10 cellular contexts compared by ENCODE assay signal in the genomic region with DNA sequence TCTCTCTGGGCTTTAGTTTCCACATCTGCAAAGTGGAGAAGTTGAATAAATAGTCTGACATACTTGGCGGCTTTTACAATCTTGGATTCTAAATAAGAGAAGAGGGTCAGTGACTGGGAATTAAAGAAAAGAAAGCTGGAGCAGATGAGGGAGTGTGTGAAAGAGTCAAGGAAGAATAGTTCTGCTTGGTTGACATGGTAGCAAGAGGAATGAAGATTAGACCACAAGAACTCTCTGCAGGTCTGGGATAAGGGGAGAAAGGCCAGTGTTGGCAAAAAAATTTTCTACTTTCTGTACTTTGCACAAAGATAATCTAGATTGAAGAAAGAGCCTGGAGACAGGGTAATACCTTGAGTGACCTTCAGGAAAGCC. TPM values are rescaled to one million over a fixed set of nuclear protein-coding genes. Genes with fewer than 3 reads are reported as not detected.
DNase-seq lines count a peak whose midpoint lies in the region; ATAC-seq, FAIRE-seq and TF ChIP-seq lines count a peak whose summit lies in the region.
"Had no signal": no experiment of that assay in that cellular context is flagged by ENCODE, and none has a peak within 500 bp of the region (broad histone marks: within the 10 kb centered on the region; RNA-seq: fewer than 3 reads in every experiment).

No MANE protein-coding gene starts in this region.

- H3K4me2 ChIP-seq in GM12878 (ENCODE audit: control insufficient read depth, insufficient read depth): peak overlapping the region; percentile 84

- no peak for ATAC-seq in GM12878
- ATAC-seq in left lobe of liver: no peak

- no peak for FAIRE-seq in GM12878 (lab: Jason Lieb, UNC)

- no peaks in the 10 kb centered on the region for H3K9me3 ChIP-seq in GM12878 (replicated peaks; ENCODE audit: control insufficient read depth, insufficient read depth, low read length)
- no peaks in the 10 kb centered on the region for H3K9me3 ChIP-seq in spleen

- peak overlapping the region; percentile 70 for H3K4me3 Mint-ChIP-seq in activated CD4-positive, alpha-beta T cell treated with anti-CD3 and anti-CD28 coated beads, Interleukin-2, amount 10 ng/mL, durations not matched to agents 7 days and 5 days
- H3K4me3 Mint-ChIP-seq: brain had no signal

- CTCF ChIA-PET in activated CD4-positive, alpha-beta T cell treated with anti-CD3 and anti-CD28 coated beads, Interleukin-2, amount 10 ng/mL, durations not matched to agents 7 days and 5 days (lab: Charles Lee): interaction anchor here (1.7 to 5.0 kb wide), 2 partner anchors 12 to 18 kb away, joined by 4 to 27 read pairs; no protein-coding TSS in a partner anchor
- CTCF ChIA-PET in GM12878 (lab: Yijun Ruan, JAX): interaction anchor here (1.0 to 7.7 kb wide), 17 partner anchors 10 to 136 kb away, joined by 3 to 78 read pairs (median 4); a partner anchor contains a TSS

- no peak for TF ChIP-seq CTCF in GM12878 (IDR thresholded peaks at IDR 0.05 in 2 of 3, conservative IDR thresholded peaks at IDR 0.05 in 1 of 3; ENCODE audit: control insufficient read depth in 2 of 3, extremely low read depth in 1 of 3, insufficient read depth in 1 of 3, low read depth in 3 of 3, low read length in 3 of 3)
- no peak for TF ChIP-seq CTCF in spleen (IDR thresholded peaks at IDR 0.05 in 8 of 11, conservative IDR thresholded peaks at IDR 0.05 in 3 of 11)

- peaks cover 82% of the 10 kb centered on the region for H3K4me1 Mint-ChIP-seq in activated CD4-positive, alpha-beta T cell treated with anti-CD3 and anti-CD28 coated beads, Interleukin-2, amount 10 ng/mL, durations not matched to agents 7 days and 5 days

- H3K27me3 ChIP-seq in GM12878 (replicated peaks in 1 of 2; ENCODE audit: control insufficient read depth in 2 of 2, insufficient read depth in 2 of 2, low read length in 1 of 2) (no peaks in the 10 kb centered on the region), spleen (replicated peaks in 1 of 7) (no peaks in the 10 kb centered on the region)

- TF ChIP-seq EP300 in GM12878 (IDR thresholded peaks at IDR 0.05; ENCODE audit: borderline replicate concordance in 1 of 2, control insufficient read depth in 1 of 2, low read depth in 2 of 2, low read length in 2 of 2): no peak

- H3K4me3 ChIP-seq in GM12878: peak overlapping the region; percentile 90
- peak overlapping the region in 1 of 8 donors; percentile 38 for H3K4me3 ChIP-seq in spleen

- in situ Hi-C loops in GM12878 (cut with MboI): no loop called here

- peaks cover 77% of the 10 kb centered on the region for H3K36me3 Mint-ChIP-seq in activated CD4-positive, alpha-beta T cell treated with anti-CD3 and anti-CD28 coated beads, Interleukin-2, amount 10 ng/mL, durations not matched to agents 7 days and 5 days (ENCODE audit: low read depth)
- H3K36me3 Mint-ChIP-seq: brain had no signal

- H3K27ac Mint-ChIP-seq in activated CD4-positive, alpha-beta T cell treated with anti-CD3 and anti-CD28 coated beads, Interleukin-2, amount 10 ng/mL, durations not matched to agents 7 days and 5 days: peak overlapping the region; percentile 90

- H3K9ac ChIP-seq in GM12878 (ENCODE audit: control insufficient read depth, insufficient read depth, low read length): peak overlapping the region; percentile 42

- H3K36me3 ChIP-seq in GM12878 (ENCODE audit: control insufficient read depth in 2 of 2, insufficient read depth in 2 of 2, low read length in 1 of 2) (peaks cover 17 to 28% of the 10 kb centered on the region in 2 experiments), spleen (peaks cover 0 to 24% (median 7%) of the 10 kb centered on the region in 6 donors)

- H3K27ac ChIP-seq in GM12878 (ENCODE audit: control insufficient read depth, insufficient read depth) (peak overlapping the region; percentile 69), spleen (peak overlapping the region in 6 of 8 donors; percentile 29 to 72 (median 54))

- 4% methylated on average over 1 of the region's 1 CpG for WGBS in GM12878 (ENCODE audit: insufficient coverage, insufficient replicate concordance, low lambda C conversion rate, missing lambda C conversion rate)
- 33 to 52% (median 38%) methylated on average over 1 of the region's 1 CpG for WGBS in spleen, 5 donors

- H3K4me1 ChIP-seq in GM12878 (ENCODE audit: control insufficient read depth, insufficient read depth, low read length) (peaks cover 47% of the 10 kb centered on the region), spleen (peaks cover 38 to 99% (median 87%) of the 10 kb centered on the region in 6 donors)

- no peak overlapping the region for H2AFZ ChIP-seq in GM12878 (ENCODE audit: control insufficient read depth, low read depth, low read length)

- no peaks in the 10 kb centered on the region for H3K9me3 Mint-ChIP-seq in activated CD4-positive, alpha-beta T cell treated with anti-CD3 and anti-CD28 coated beads, Interleukin-2, amount 10 ng/mL, durations not matched to agents 7 days and 5 days

- RAD21 ChIA-PET in GM12878 (lab: Charles Lee; ENCODE audit: unreplicated experiment): interaction anchor here (0.6 to 4.8 kb wide), 13 partner anchors 9 to 67 kb away, joined by 3 to 26 read pairs (median 5); a partner anchor contains a TSS

- no peaks in the 10 kb centered on the region for H3K27me3 Mint-ChIP-seq in activated CD4-positive, alpha-beta T cell treated with anti-CD3 and anti-CD28 coated beads, Interleukin-2, amount 10 ng/mL, durations not matched to agents 7 days and 5 days

- POLR2A ChIA-PET in activated CD4-positive, alpha-beta T cell treated with anti-CD3 and anti-CD28 coated beads, Interleukin-2, amount 10 ng/mL, durations not matched to agents 7 days and 5 days (lab: Charles Lee): no interaction called here
- POLR2A ChIA-PET in GM12878 (lab: Charles Lee): interaction anchor here (0.7 to 5.1 kb wide), 11 partner anchors 8 to 132 kb away, joined by 3 to 47 read pairs (median 4); a partner anchor contains a TSS

- no peak for DNase-seq in activated CD4-positive, alpha-beta T cell treated with anti-CD3 and anti-CD28 coated beads, Interleukin-2, amount 10 ng/mL, durations not matched to agents 7 days and 5 days
- DNase-seq in activated CD4-positive, alpha-beta T cell treated with anti-CD3 and anti-CD28 coated beads, Interleukin-2, amount 50 U/mL, for 48 hours: no peak
- DNase-seq in OCI-M1 (lab: John Stamatoyannopoulos, UW) (peak; percentile 81), GM12878 (ENCODE audit: low read depth, low spot score) (no peak), spleen (no peak), DMS153 (lab: John Stamatoyannopoulos, UW) (no peak), left lobe of liver (ENCODE audit: low spot score) (no peak), GF-D8 (lab: John Stamatoyannopoulos, UW) (no peak)
- DNase-seq: NCI-H1436 treated with DMSO at 0.1 percent for 48 hours had no signal

- intact Hi-C loops in GM12878 (cut with micrococcal nuclease; ENCODE audit: unreplicated experiment) (loop anchor here (2.0 kb wide), 1 partner anchor 20 kb away; a partner anchor contains a TSS), spleen (cut with DNase I; ENCODE audit: low total_unique reads) (loop anchor here (10.0 kb wide), 1 partner anchor 126 kb away; a partner anchor contains a TSS)

- no peaks in the 10 kb centered on the region for H4K20me1 ChIP-seq in GM12878 (ENCODE audit: control insufficient read depth, insufficient read depth)

- no peak for TF ChIP-seq RAD21 in GM12878 (IDR thresholded peaks at IDR 0.05; ENCODE audit: insufficient read depth, low read depth, low read length)

- no peak for TF ChIP-seq POLR2A in GM12878 (IDR thresholded peaks at IDR 0.05; ENCODE audit: low read depth, low read length)
- no peak for TF ChIP-seq POLR2A in spleen (IDR thresholded peaks at IDR 0.05)

- SMC1A ChIA-PET in GM12878 (lab: Charles Lee; ENCODE audit: uncharacterized antibody, unreplicated experiment): interaction anchor here (0.6 to 6.0 kb wide), 19 partner anchors 9 to 128 kb away, joined by 3 to 29 read pairs (median 4); a partner anchor contains a TSS

- peaks cover 63% of the 10 kb centered on the region for H3K79me2 ChIP-seq in GM12878 (ENCODE audit: control insufficient read depth, insufficient read depth, low read length)

- no TSS peak for BruUV-seq in GM12878 (replicated peaks; lab: Mats Ljungman, UMichigan)

RNA-seq across cellular contexts. Expression of a gene that starts 5.9 kb away (rescaled TPM):
- 100 to 1,000 TPM; 621 to 702 TPM for total RNA-seq in activated CD4-positive, alpha-beta T cell treated with anti-CD3 and anti-CD28 coated beads, Interleukin-2, amount 10 ng/mL, durations not matched to agents 7 days and 5 days
- 215 and 221 TPM in 2 replicates for total RNA-seq in GM12878 (2013; cell fraction: nucleolus; rRNA removed)
- total RNA-seq in GM12878 (2014; rRNA removed): 366 and 425 TPM in 2 replicates
- 158 and 166 TPM in 2 replicates for total RNA-seq in GM12878 (2014; rRNA removed; fragmentation: Illumina TruSeq; extraction: Trizol)
- 459 and 487 TPM in 2 replicates for total RNA-seq in GM12878 (2021)
- 81.6 TPM for polyA plus RNA-seq in GM12878 (2011; ENCODE audit: low read depth)
- 130 and 234 TPM in 2 replicates for polyA plus RNA-seq in GM12878 (2011; rRNA removed)
- polyA plus RNA-seq in GM12878 (2011; cell fraction: cytosol; rRNA removed): 334 and 445 TPM in 2 replicates
- polyA plus RNA-seq in GM12878 (2011; cell fraction: nucleus; rRNA removed): 940 and 958 TPM in 2 replicates
- polyA plus RNA-seq in GM12878 (2012): 135 and 178 TPM in 2 replicates
- polyA plus RNA-seq in GM12878 (2014; fragmentation: Illumina TruSeq; extraction: Trizol): 95.4 and 174 TPM in 2 replicates
- 10 to 100 TPM; 54.5 to 99.5 TPM for polyA plus RNA-seq in GM12878 (2014; fragmentation: Nextera tagmentation; extraction: Ambion mirVana)
- 282 and 333 TPM in 2 replicates for polyA plus RNA-seq in GM12878 (2014; rRNA removed)
- polyA plus RNA-seq in GM12878 (2016; fragmentation: Nextera tagmentation; extraction: Ambion mirVana): 100 to 1,000 TPM; 269 to 332 TPM
- 281 and 434 TPM in 2 replicates for polyA minus RNA-seq in GM12878 (2011; rRNA and poly(A)+ RNA removed)
- 164 and 179 TPM in 2 replicates for polyA minus RNA-seq in GM12878 (2011; cell fraction: cytosol; rRNA and poly(A)+ RNA removed)
- polyA minus RNA-seq in GM12878 (2011; cell fraction: nucleus; rRNA and poly(A)+ RNA removed): 164 and 235 TPM in 2 replicates
- total RNA-seq in spleen: 10 to 100 TPM; 35.5 to 75.5 (median 62.2) TPM
- polyA plus RNA-seq in spleen: 10 to 100 TPM; 23.9 to 62.5 (median 46.5) TPM
- total RNA-seq in left lobe of liver: 8.6 TPM

RNA-seq across cellular contexts. Expression of a gene that starts 20.4 kb away (rescaled TPM):
- total RNA-seq in activated CD4-positive, alpha-beta T cell treated with anti-CD3 and anti-CD28 coated beads, Interleukin-2, amount 10 ng/mL, durations not matched to agents 7 days and 5 days: 10 to 100 TPM; 33.3 to 34.7 TPM
- 35.3 and 40.5 TPM in 2 replicates for total RNA-seq in GM12878 (2013; cell fraction: nucleolus; rRNA removed)
- total RNA-seq in GM12878 (2014; rRNA removed): 7.0 and 12.5 TPM in 2 replicates
- 5.4 and 6.7 TPM in 2 replicates for total RNA-seq in GM12878 (2014; rRNA removed; fragmentation: Illumina TruSeq; extraction: Trizol)
- 6.1 and 9.3 TPM in 2 replicates for total RNA-seq in GM12878 (2021)
- polyA plus RNA-seq in GM12878 (2011; ENCODE audit: low read depth): 9.2 TPM
- polyA plus RNA-seq in GM12878 (2011; rRNA removed): 14.4 and 19.1 TPM in 2 replicates
- 14.6 and 22.7 TPM in 2 replicates for polyA plus RNA-seq in GM12878 (2011; cell fraction: cytosol; rRNA removed)
- 73.6 and 82.3 TPM in 2 replicates for polyA plus RNA-seq in GM12878 (2011; cell fraction: nucleus; rRNA removed)
- 13.3 and 15.1 TPM in 2 replicates for polyA plus RNA-seq in GM12878 (2012)
- 12.3 and 12.7 TPM in 2 replicates for polyA plus RNA-seq in GM12878 (2014; fragmentation: Illumina TruSeq; extraction: Trizol)
- polyA plus RNA-seq in GM12878 (2014; fragmentation: Nextera tagmentation; extraction: Ambion mirVana): 1 to 10 TPM; 1.2 to 2.0 TPM
- polyA plus RNA-seq in GM12878 (2014; rRNA removed): 20.0 and 20.4 TPM in 2 replicates
- polyA plus RNA-seq in GM12878 (2016; fragmentation: Nextera tagmentation; extraction: Ambion mirVana): 1 to 10 TPM; 1.1 to 2.4 TPM
- polyA minus RNA-seq in GM12878 (2011; rRNA and poly(A)+ RNA removed): 13.1 and 15.2 TPM in 2 replicates
- 4.9 and 6.8 TPM in 2 replicates for polyA minus RNA-seq in GM12878 (2011; cell fraction: cytosol; rRNA and poly(A)+ RNA removed)
- 11.6 and 18.4 TPM in 2 replicates for polyA minus RNA-seq in GM12878 (2011; cell fraction: nucleus; rRNA and poly(A)+ RNA removed)
- 10 to 100 TPM; 33.7 to 73.0 (median 39.7) TPM for total RNA-seq in spleen
- 10 to 100 TPM; 17.9 to 36.3 (median 34.1) TPM for polyA plus RNA-seq in spleen
- 53.6 TPM for total RNA-seq in left lobe of liver

RNA-seq across cellular contexts. Expression of a gene that starts 20.6 kb away (rescaled TPM):
- total RNA-seq in activated CD4-positive, alpha-beta T cell treated with anti-CD3 and anti-CD28 coated beads, Interleukin-2, amount 10 ng/mL, durations not matched to agents 7 days and 5 days: 10 to 100 TPM; 38.9 to 44.1 TPM
- total RNA-seq in GM12878 (2013; cell fraction: nucleolus; rRNA removed): 112 and 115 TPM in 2 replicates
- 11.6 and 12.6 TPM in 2 replicates for total RNA-seq in GM12878 (2014; rRNA removed)
- total RNA-seq in GM12878 (2014; rRNA removed; fragmentation: Illumina TruSeq; extraction: Trizol): 9.9 and 11.8 TPM in 2 replicates
- total RNA-seq in GM12878 (2021): 29.0 and 33.6 TPM in 2 replicates
- 10.5 TPM for polyA plus RNA-seq in GM12878 (2011; ENCODE audit: low read depth)
- polyA plus RNA-seq in GM12878 (2011; rRNA removed): 29.5 and 30.9 TPM in 2 replicates
- 17.7 and 18.8 TPM in 2 replicates for polyA plus RNA-seq in GM12878 (2011; cell fraction: cytosol; rRNA removed)
- 63.5 and 111 TPM in 2 replicates for polyA plus RNA-seq in GM12878 (2011; cell fraction: nucleus; rRNA removed)
- 14.3 and 14.7 TPM in 2 replicates for polyA plus RNA-seq in GM12878 (2012)
- polyA plus RNA-seq in GM12878 (2014; fragmentation: Illumina TruSeq; extraction: Trizol): 14.2 and 21.6 TPM in 2 replicates
- 1 to 10 TPM; 1.4 to 1.8 TPM for polyA plus RNA-seq in GM12878 (2014; fragmentation: Nextera tagmentation; extraction: Ambion mirVana)
- polyA plus RNA-seq in GM12878 (2014; rRNA removed): 12.9 and 19.1 TPM in 2 replicates
- 1 to 10 TPM; 4.1 to 5.6 TPM for polyA plus RNA-seq in GM12878 (2016; fragmentation: Nextera tagmentation; extraction: Ambion mirVana)
- polyA minus RNA-seq in GM12878 (2011; rRNA and poly(A)+ RNA removed): 29.5 and 32.2 TPM in 2 replicates
- 7.1 and 7.5 TPM in 2 replicates for polyA minus RNA-seq in GM12878 (2011; cell fraction: cytosol; rRNA and poly(A)+ RNA removed)
- polyA minus RNA-seq in GM12878 (2011; cell fraction: nucleus; rRNA and poly(A)+ RNA removed): 57.9 and 58.6 TPM in 2 replicates
- total RNA-seq in spleen: 10 to 100 TPM; 23.6 to 66.1 (median 45.1) TPM
- 10 to 100 TPM in 1 of 3 donors, 1 to 10 TPM in 2; 5.6 to 12.1 (median 7.5) TPM for polyA plus RNA-seq in spleen
- total RNA-seq in left lobe of liver: 25.9 TPM

RNA-seq across cellular contexts. Expression of a gene that starts 30.9 kb away (rescaled TPM):
- total RNA-seq in activated CD4-positive, alpha-beta T cell treated with anti-CD3 and anti-CD28 coated beads, Interleukin-2, amount 10 ng/mL, durations not matched to agents 7 days and 5 days: 10 to 100 TPM; 58.3 to 59.7 TPM
- 12.2 and 13.4 TPM in 2 replicates for total RNA-seq in GM12878 (2013; cell fraction: nucleolus; rRNA removed)
- total RNA-seq in GM12878 (2014; rRNA removed) (3.4 and 4.0 TPM in 2 replicates), GM12878 (2014; rRNA removed; fragmentation: Illumina TruSeq; extraction: Trizol) (3.0 and 3.9 TPM in 2 replicates), GM12878 (2021) (7.3 and 8.7 TPM in 2 replicates), spleen (10 to 100 TPM in 5 of 7 donors, 1 to 10 TPM in 2; 9.4 to 20.8 (median 14.4) TPM), left lobe of liver (2.5 TPM)
- polyA plus RNA-seq in GM12878 (2011; ENCODE audit: low read depth): 0.72 TPM
- polyA plus RNA-seq in GM12878 (2011; rRNA removed) (4.5 and 8.1 TPM in 2 replicates), GM12878 (2014; fragmentation: Illumina TruSeq; extraction: Trizol) (2.6 and 4.2 TPM in 2 replicates), GM12878 (2014; fragmentation: Nextera tagmentation; extraction: Ambion mirVana) (under 1 TPM; 0.27 to 0.60 TPM), GM12878 (2014; rRNA removed) (7.2 and 8.0 TPM in 2 replicates), GM12878 (2016; fragmentation: Nextera tagmentation; extraction: Ambion mirVana) (1 to 10 TPM; 3.8 to 6.0 TPM), spleen (10 to 100 TPM in 1 of 3 donors, 1 to 10 TPM in 2; 4.6 to 10.1 (median 4.9) TPM)
- 9.2 and 13.2 TPM in 2 replicates for polyA plus RNA-seq in GM12878 (2011; cell fraction: cytosol; rRNA removed)
- 34.2 and 38.3 TPM in 2 replicates for polyA plus RNA-seq in GM12878 (2011; cell fraction: nucleus; rRNA removed)
- 2.5 and 2.9 TPM in 2 replicates for polyA plus RNA-seq in GM12878 (2012)
- 12.3 and 13.9 TPM in 2 replicates for polyA minus RNA-seq in GM12878 (2011; rRNA and poly(A)+ RNA removed)
- polyA minus RNA-seq in GM12878 (2011; cell fraction: cytosol; rRNA and poly(A)+ RNA removed): 7.5 and 8.3 TPM in 2 replicates
- polyA minus RNA-seq in GM12878 (2011; cell fraction: nucleus; rRNA and poly(A)+ RNA removed): 9.1 and 18.5 TPM in 2 replicates
